In genomic region chr4:109148577-109149075, GRCh38 we compare ENCODE assay signal across 28 cellular contexts.
"Had no signal": no experiment of that assay in that cellular context is flagged by ENCODE, and none has a peak within 500 bp of the region (broad histone marks: within the 10 kb centered on the region; RNA-seq: fewer than 3 reads in every experiment).

No MANE protein-coding gene starts in this region.

- DNase-seq: activated CD4-positive, alpha-beta memory T cell treated with anti-CD3 and anti-CD28 coated beads, Interleukin-2, amount 10 ng/mL, durations not matched to agents 7 days and 5 days; activated CD4-positive, alpha-beta T cell treated with anti-CD3 and anti-CD28 coated beads for 1 hour; activated CD4-positive, alpha-beta T cell treated with anti-CD3 and anti-CD28 coated beads for 4 hours; activated CD4-positive, alpha-beta T cell treated with anti-CD3 and anti-CD28 coated beads, Interleukin-2, amount 10 ng/mL, durations not matched to agents 7 days and 5 days; activated CD4-positive, alpha-beta T cell treated with anti-CD3 and anti-CD28 coated beads, Interleukin-2, amount 50 U/mL, for 4 hours; activated CD8-positive, alpha-beta memory T cell treated with anti-CD3 and anti-CD28 coated beads, Interleukin-2, amount 50 U/mL, for 48 hours; activated gamma-delta T cell; activated naive CD4-positive, alpha-beta T cell; activated naive CD4-positive, alpha-beta T cell treated with anti-CD3 and anti-CD28 coated beads, Interleukin-2, amount 10 ng/mL, durations not matched to agents 7 days and 5 days; activated naive CD8-positive, alpha-beta T cell treated with anti-CD3 and anti-CD28 coated beads, Interleukin-2, amount 10 ng/mL, durations not matched to agents 7 days and 5 days; activated T-cell treated with anti-CD3 and anti-CD28 coated beads for 4 hours; activated T-cell treated with anti-CD3 and anti-CD28 coated beads, Interleukin-2, amount 50 U/mL, for 24 hours; activated T-cell treated with anti-CD3 and anti-CD28 coated beads, Interleukin-2, amount 50 U/mL, for 72 hours; effector CD4-positive, alpha-beta T cell; effector memory CD8-positive, alpha-beta T cell; esophagus squamous epithelium; foreskin melanocyte; T-helper 2 cell had no signal

- H3K4me3 ChIP-seq: ascending aorta, coronary artery, esophagus squamous epithelium, gastroesophageal sphincter had no signal

- ATAC-seq: activated naive CD4-positive, alpha-beta T cell treated with anti-CD3 and anti-CD28 coated beads, Interleukin-2, amount 50 U/mL, for 72 hours; activated T-cell treated with anti-CD3 and anti-CD28 coated beads, Interleukin-2, amount 50 U/mL, for 72 hours; effector memory CD8-positive, alpha-beta T cell; gastroesophageal sphincter; WTC11 had no signal

- FAIRE-seq: bronchial epithelial cell, endothelial cell of umbilical vein, TTC549 had no signal

- H3K27ac ChIP-seq: ascending aorta, coronary artery, epithelial cell of prostate, esophagus squamous epithelium, gastroesophageal sphincter, VCaP had no signal

- H3K36me3 ChIP-seq: ascending aorta, esophagus squamous epithelium, gastroesophageal sphincter had no signal

- H3K4me1 ChIP-seq: ascending aorta, esophagus squamous epithelium, gastroesophageal sphincter had no signal

- H3K27me3 ChIP-seq: ascending aorta, esophagus squamous epithelium had no signal

- H3K9me3 ChIP-seq: ascending aorta, esophagus squamous epithelium, gastroesophageal sphincter had no signal
